26 cellular contexts compared by ENCODE assay signal in the genomic region with DNA sequence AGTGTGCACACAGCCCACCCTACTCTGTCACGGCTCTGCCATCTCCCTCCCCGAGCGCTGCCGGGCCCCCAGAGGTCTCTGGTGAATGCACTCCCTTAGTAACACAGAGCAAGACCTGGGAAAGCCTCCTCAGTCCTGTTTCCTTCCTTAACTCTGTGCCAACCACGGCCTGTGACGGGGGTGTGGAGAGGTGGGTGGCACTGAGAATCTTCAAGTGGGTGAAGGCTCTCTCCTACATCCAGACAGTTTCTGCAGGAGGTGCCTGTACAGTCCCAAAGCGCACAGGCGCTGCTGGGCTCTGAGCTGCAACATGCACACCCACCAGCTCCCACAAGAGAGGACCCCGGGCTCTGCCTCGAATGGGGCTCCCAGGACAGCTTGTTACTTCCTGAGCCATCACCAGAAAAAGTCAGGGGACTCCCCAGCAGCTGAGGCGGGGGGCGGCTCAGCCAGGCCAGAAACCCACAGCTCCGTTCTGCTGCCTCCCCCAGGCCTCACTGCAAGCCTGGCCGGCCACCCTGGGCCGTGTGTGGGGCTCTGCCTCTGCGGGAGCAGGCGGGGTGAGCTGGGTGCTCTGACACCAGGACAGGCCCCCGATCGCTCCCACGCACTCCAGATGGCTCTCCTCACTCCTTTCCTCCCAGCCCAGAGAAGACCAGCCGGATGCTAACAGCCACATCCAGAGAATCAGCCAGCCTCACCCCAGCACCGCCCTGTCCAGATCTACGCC. TPM values are rescaled to one million over a fixed set of nuclear protein-coding genes. Genes with fewer than 3 reads are reported as not detected.
DNase-seq lines count a peak whose midpoint lies in the region; ATAC-seq and TF ChIP-seq lines count a peak whose summit lies in the region.
"Had no signal": no experiment of that assay in that cellular context is flagged by ENCODE, and none has a peak within 500 bp of the region (broad histone marks: within the 10 kb centered on the region; RNA-seq: fewer than 3 reads in every experiment).

No MANE protein-coding gene starts in this region.

- peak overlapping the region in 5 of 11 experiments; percentile 6 to 37 (median 22); a peak in 4 of 22 replicates for H3K9ac ChIP-seq in BLaER1 treated with 17β-estradiol and CSF1 and Interleukin-3, amounts not matched to agents 10 nM and 100 nM

- ATAC-seq in WTC11 = no peak

- H3K4me3 ChIP-seq in BLaER1 treated with 17β-estradiol and CSF1 and Interleukin-3, amounts not matched to agents 10 nM and 100 nM = no peak overlapping the region
- H3K4me3 ChIP-seq: MG63, PC-9, SK-N-MC had no signal

- CTCF ChIA-PET in WTC11 (lab: Charles Lee) = interaction anchor here (1.1 to 1.2 kb wide), 2 partner anchors 25 to 39 kb away, joined by 3 to 5 read pairs; no protein-coding TSS in a partner anchor

- peaks cover 0 to 4% (median 0%) of the 10 kb centered on the region in 11 experiments; a peak in 2 of 22 replicates for H4K20me1 ChIP-seq in BLaER1 treated with 17β-estradiol and CSF1 and Interleukin-3, amounts not matched to agents 10 nM and 100 nM

- TF ChIP-seq CTCF in WTC11 (IDR thresholded peaks at IDR 0.05) = no peak
- no peak for TF ChIP-seq CTCF in progenitor cell of endocrine pancreas (IDR thresholded peaks at IDR 0.05; ENCODE audit: unreplicated experiment)

- H3K4me3 Mint-ChIP-seq in WTC11 (no peak overlapping the region), progenitor cell of endocrine pancreas (ENCODE audit: low read depth) (no peak overlapping the region)
- H3K4me3 Mint-ChIP-seq: CD8-positive, alpha-beta memory T cell; H9; HFFc6 had no signal

- 0 out of 22 replicates have a peak, but pooled peaks cover 0 to 5% (median 0%) of the 10 kb centered on the region in 11 experiments for H3K9me3 ChIP-seq in BLaER1 treated with 17β-estradiol and CSF1 and Interleukin-3, amounts not matched to agents 10 nM and 100 nM (replicated peaks in 1 of 11)
- H3K9me3 ChIP-seq: MG63 had no signal

- H3K27me3 Mint-ChIP-seq in WTC11 (ENCODE audit: low read depth) (no peaks in the 10 kb centered on the region), progenitor cell of endocrine pancreas (no peaks in the 10 kb centered on the region)
- H3K27me3 Mint-ChIP-seq: CD8-positive, alpha-beta memory T cell had no signal

- no peaks in the 10 kb centered on the region for H3K27me3 ChIP-seq in BLaER1 treated with 17β-estradiol and CSF1 and Interleukin-3, amounts not matched to agents 10 nM and 100 nM
- H3K27me3 ChIP-seq: MG63 had no signal

- 0 out of 2 replicates have a peak overlapping the region, but pooled peaks have one; percentile 49 for H3K27ac Mint-ChIP-seq in WTC11
- H3K27ac Mint-ChIP-seq in progenitor cell of endocrine pancreas = peak overlapping the region; percentile 67
- H3K27ac Mint-ChIP-seq: H9, HFFc6 had no signal

- DNase-seq in WTC11 (ENCODE audit: low spot score) (no peak), left kidney (ENCODE audit: low read depth, low spot score) (peak; percentile 79), progenitor cell of endocrine pancreas (ENCODE audit: low spot score, unreplicated experiment) (no peak), substantia nigra (lab: John Stamatoyannopoulos, UW) (no peak), RPMI8226 (no peak), NCI-H1048 (lab: John Stamatoyannopoulos, UW) (no peak)
- DNase-seq: AML-193; CD8-positive, alpha-beta memory T cell; DMS 273 treated with DMSO at 0.1 percent for 48 hours; DMS79 treated with DMSO at 0.1 percent for 48 hours; GF-D8; H9; HFFc6; KBM-7; MG63; NCI-H2029; NCI-H446; NCI-H524 treated with DMSO at 0.1 percent for 48 hours; NCI-H774; PC-9; SIG-M5; SW 1271 had no signal

- H3K9me3 Mint-ChIP-seq in WTC11 (no peaks in the 10 kb centered on the region), progenitor cell of endocrine pancreas (ENCODE audit: low read depth) (no peaks in the 10 kb centered on the region)
- H3K9me3 Mint-ChIP-seq: CD8-positive, alpha-beta memory T cell; H9 had no signal

- no peaks in the 10 kb centered on the region; the same call in 1 of the 2 replicates for H3K4me1 Mint-ChIP-seq in WTC11
- no peaks in the 10 kb centered on the region for H3K4me1 Mint-ChIP-seq in progenitor cell of endocrine pancreas (ENCODE audit: low read depth)
- H3K4me1 Mint-ChIP-seq: CD8-positive, alpha-beta memory T cell had no signal

- H3K4me1 ChIP-seq in BLaER1 treated with 17β-estradiol and CSF1 and Interleukin-3, amounts not matched to agents 10 nM and 100 nM = peaks cover 0 to 18% (median 11%) of the 10 kb centered on the region in 10 experiments; a peak in 14 of 20 replicates

- POLR2A ChIA-PET in WTC11 (lab: Charles Lee) = no interaction called here

- H3K27ac ChIP-seq in BLaER1 treated with 17β-estradiol and CSF1 and Interleukin-3, amounts not matched to agents 10 nM and 100 nM = no peak overlapping the region
- H3K27ac ChIP-seq in substantia nigra (ENCODE audit: low read depth, low read length, poor library complexity, severe bottlenecking) = no peak overlapping the region
- H3K27ac ChIP-seq: C4-2B, PC-9, RWPE1, SK-N-MC had no signal

- H3K36me3 ChIP-seq in BLaER1 treated with 17β-estradiol and CSF1 and Interleukin-3, amounts not matched to agents 10 nM and 100 nM = no peaks in the 10 kb centered on the region; a peak in 1 of 22 replicates
- H3K36me3 ChIP-seq: MG63 had no signal

- H3K36me3 Mint-ChIP-seq in WTC11 (no peaks in the 10 kb centered on the region), progenitor cell of endocrine pancreas (ENCODE audit: insufficient read depth) (no peaks in the 10 kb centered on the region)
- H3K36me3 Mint-ChIP-seq: CD8-positive, alpha-beta memory T cell had no signal

- peak overlapping the region in 8 of 11 experiments; percentile 11 to 57 (median 42); a peak in 15 of 22 replicates for H3K4me2 ChIP-seq in BLaER1 treated with 17β-estradiol and CSF1 and Interleukin-3, amounts not matched to agents 10 nM and 100 nM
- H3K4me2 ChIP-seq: PC-9 had no signal

TF ChIP-seq in WTC11, 78 proteins besides CTCF, POLR2A, EP300 and RAD21:
- TF ChIP-seq, protein P1, sequence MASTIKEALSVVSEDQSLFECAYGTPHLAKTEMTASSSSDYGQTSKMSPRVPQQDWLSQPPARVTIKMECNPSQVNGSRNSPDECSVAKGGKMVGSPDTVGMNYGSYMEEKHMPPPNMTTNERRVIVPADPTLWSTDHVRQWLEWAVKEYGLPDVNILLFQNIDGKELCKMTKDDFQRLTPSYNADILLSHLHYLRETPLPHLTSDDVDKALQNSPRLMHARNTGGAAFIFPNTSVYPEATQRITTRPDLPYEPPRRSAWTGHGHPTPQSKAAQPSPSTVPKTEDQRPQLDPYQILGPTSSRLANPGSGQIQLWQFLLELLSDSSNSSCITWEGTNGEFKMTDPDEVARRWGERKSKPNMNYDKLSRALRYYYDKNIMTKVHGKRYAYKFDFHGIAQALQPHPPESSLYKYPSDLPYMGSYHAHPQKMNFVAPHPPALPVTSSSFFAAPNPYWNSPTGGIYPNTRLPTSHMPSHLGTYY (CRISPR knock-in tag; IDR thresholded peaks at IDR 0.05) = no peak
- TF ChIP-seq NFATC4 (CRISPR knock-in tag; IDR thresholded peaks at IDR 0.05) = no peak
TF ChIP-seq in WTC11: peak in this region for 0.

RNA-seq across cellular contexts. Expression of a gene that starts 29.7 kb away (rescaled TPM):
- total RNA-seq in WTC11 (2021) = 2.9 to 5.2 TPM (median 5.1 TPM) in 3 replicates
- total RNA-seq in progenitor cell of endocrine pancreas = 2.4 and 3.0 TPM in 2 replicates

RNA-seq across cellular contexts. Expression of a gene that starts 57.7 kb away (rescaled TPM):
- total RNA-seq in WTC11 (2021) (36.4 to 40.2 TPM (median 36.9 TPM) in 3 replicates), progenitor cell of endocrine pancreas (54.3 and 56.5 TPM in 2 replicates)
